In genomic region chr19:3986260-3987041, GRCh38 we compare ENCODE assay signal across 1 cellular context.
TF ChIP-seq lines count a peak whose summit lies in the region.

No MANE protein-coding gene starts in this region.

TF ChIP-seq in HEK293, 187 proteins besides CTCF, POLR2A, EP300 and RAD21 (continued from another document and continues in another):
- no peak for TF ChIP-seq YY1 (tag by site-specific recombination; IDR thresholded peaks at IDR 0.05)
- TF ChIP-seq ZNF776 (tag by site-specific recombination; IDR thresholded peaks at IDR 0.05; ENCODE audit: borderline replicate concordance) = no peak
- TF ChIP-seq ZNF645 (tag by site-specific recombination; IDR thresholded peaks at IDR 0.05) = no peak
- TF ChIP-seq ZSCAN23 (tag by site-specific recombination; IDR thresholded peaks at IDR 0.05) = peak; percentile 81; the same call in 1 of the 2 replicates
- TF ChIP-seq ZNF221 (tag by site-specific recombination; IDR thresholded peaks at IDR 0.05; ENCODE audit: borderline replicate concordance) = no peak
- TF ChIP-seq ZNF394 (tag by site-specific recombination; IDR thresholded peaks at IDR 0.05; ENCODE audit: borderline replicate concordance) = no peak
- TF ChIP-seq, protein P1, sequence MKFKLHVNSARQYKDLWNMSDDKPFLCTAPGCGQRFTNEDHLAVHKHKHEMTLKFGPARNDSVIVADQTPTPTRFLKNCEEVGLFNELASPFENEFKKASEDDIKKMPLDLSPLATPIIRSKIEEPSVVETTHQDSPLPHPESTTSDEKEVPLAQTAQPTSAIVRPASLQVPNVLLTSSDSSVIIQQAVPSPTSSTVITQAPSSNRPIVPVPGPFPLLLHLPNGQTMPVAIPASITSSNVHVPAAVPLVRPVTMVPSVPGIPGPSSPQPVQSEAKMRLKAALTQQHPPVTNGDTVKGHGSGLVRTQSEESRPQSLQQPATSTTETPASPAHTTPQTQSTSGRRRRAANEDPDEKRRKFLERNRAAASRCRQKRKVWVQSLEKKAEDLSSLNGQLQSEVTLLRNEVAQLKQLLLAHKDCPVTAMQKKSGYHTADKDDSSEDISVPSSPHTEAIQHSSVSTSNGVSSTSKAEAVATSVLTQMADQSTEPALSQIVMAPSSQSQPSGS (tag by site-specific recombination; IDR thresholded peaks at IDR 0.05; ENCODE audit: low read depth) = no peak
- TF ChIP-seq ZSCAN16 (tag by site-specific recombination; IDR thresholded peaks at IDR 0.05) = no peak
- no peak for TF ChIP-seq ZBTB26 (tag by site-specific recombination; optimal IDR thresholded peaks at IDR 0.05)
- TF ChIP-seq, protein P2, sequence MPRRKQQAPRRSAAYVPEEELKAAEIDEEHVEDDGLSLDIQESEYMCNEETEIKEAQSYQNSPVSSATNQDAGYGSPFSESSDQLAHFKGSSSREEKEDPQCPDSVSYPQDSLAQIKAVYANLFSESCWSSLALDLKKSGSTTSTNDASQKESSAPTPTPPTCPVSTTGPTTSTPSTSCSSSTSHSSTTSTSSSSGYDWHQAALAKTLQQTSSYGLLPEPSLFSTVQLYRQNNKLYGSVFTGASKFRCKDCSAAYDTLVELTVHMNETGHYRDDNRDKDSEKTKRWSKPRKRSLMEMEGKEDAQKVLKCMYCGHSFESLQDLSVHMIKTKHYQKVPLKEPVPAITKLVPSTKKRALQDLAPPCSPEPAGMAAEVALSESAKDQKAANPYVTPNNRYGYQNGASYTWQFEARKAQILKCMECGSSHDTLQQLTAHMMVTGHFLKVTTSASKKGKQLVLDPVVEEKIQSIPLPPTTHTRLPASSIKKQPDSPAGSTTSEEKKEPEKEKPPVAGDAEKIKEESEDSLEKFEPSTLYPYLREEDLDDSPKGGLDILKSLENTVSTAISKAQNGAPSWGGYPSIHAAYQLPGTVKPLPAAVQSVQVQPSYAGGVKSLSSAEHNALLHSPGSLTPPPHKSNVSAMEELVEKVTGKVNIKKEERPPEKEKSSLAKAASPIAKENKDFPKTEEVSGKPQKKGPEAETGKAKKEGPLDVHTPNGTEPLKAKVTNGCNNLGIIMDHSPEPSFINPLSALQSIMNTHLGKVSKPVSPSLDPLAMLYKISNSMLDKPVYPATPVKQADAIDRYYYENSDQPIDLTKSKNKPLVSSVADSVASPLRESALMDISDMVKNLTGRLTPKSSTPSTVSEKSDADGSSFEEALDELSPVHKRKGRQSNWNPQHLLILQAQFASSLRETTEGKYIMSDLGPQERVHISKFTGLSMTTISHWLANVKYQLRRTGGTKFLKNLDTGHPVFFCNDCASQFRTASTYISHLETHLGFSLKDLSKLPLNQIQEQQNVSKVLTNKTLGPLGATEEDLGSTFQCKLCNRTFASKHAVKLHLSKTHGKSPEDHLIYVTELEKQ (tag by site-specific recombination; IDR thresholded peaks at IDR 0.05; ENCODE audit: borderline replicate concordance) = 0 out of 2 replicates have a peak, but pooled peaks have one; percentile 6
- no peak for TF ChIP-seq ZNF223 (tag by site-specific recombination; IDR thresholded peaks at IDR 0.05)
- TF ChIP-seq ZNF670 (tag by site-specific recombination; IDR thresholded peaks at IDR 0.05; ENCODE audit: low read depth) = no peak
- TF ChIP-seq KLF1 (tag by site-specific recombination; IDR thresholded peaks at IDR 0.05) = no peak
- TF ChIP-seq ZNF473 (tag by site-specific recombination; IDR thresholded peaks at IDR 0.05) = no peak
- TF ChIP-seq, protein P3, sequence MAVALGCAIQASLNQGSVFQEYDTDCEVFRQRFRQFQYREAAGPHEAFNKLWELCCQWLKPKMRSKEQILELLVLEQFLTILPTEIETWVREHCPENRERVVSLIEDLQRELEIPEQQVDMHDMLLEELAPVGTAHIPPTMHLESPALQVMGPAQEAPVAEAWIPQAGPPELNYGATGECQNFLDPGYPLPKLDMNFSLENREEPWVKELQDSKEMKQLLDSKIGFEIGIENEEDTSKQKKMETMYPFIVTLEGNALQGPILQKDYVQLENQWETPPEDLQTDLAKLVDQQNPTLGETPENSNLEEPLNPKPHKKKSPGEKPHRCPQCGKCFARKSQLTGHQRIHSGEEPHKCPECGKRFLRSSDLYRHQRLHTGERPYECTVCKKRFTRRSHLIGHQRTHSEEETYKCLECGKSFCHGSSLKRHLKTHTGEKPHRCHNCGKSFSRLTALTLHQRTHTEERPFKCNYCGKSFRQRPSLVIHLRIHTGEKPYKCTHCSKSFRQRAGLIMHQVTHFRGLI (tag by site-specific recombination; IDR thresholded peaks at IDR 0.05) = peak; percentile 98
- no peak for TF ChIP-seq ZNF140 (tag by site-specific recombination; IDR thresholded peaks at IDR 0.05)
- TF ChIP-seq ZSCAN4 (tag by site-specific recombination; IDR thresholded peaks at IDR 0.05) = no peak
- peak; percentile 63; the same call in 1 of the 2 replicates for TF ChIP-seq FEZF1 (tag by site-specific recombination; IDR thresholded peaks at IDR 0.05)
- no peak for TF ChIP-seq REPIN1 (tag by site-specific recombination; IDR thresholded peaks at IDR 0.05; ENCODE audit: low read depth)
- no peak for TF ChIP-seq TCF7L2 (IDR thresholded peaks at IDR 0.05; ENCODE audit: borderline replicate concordance, low read depth, low read length)
- TF ChIP-seq ZNF555 (tag by site-specific recombination; conservative IDR thresholded peaks at IDR 0.05) = no peak
- no peak for TF ChIP-seq ZNF426 (tag by site-specific recombination; IDR thresholded peaks at IDR 0.05)
- peak; percentile 58; the same call in 1 of the 2 replicates for TF ChIP-seq ZBTB48 (tag by site-specific recombination; IDR thresholded peaks at IDR 0.05)
- no peak for TF ChIP-seq ZNF624 (tag by site-specific recombination; IDR thresholded peaks at IDR 0.05)
- TF ChIP-seq SCRT1 (tag by site-specific recombination; IDR thresholded peaks at IDR 0.05; ENCODE audit: borderline replicate concordance) = no peak
- no peak for TF ChIP-seq OVOL3 (tag by site-specific recombination; IDR thresholded peaks at IDR 0.05)
- TF ChIP-seq, protein P4, sequence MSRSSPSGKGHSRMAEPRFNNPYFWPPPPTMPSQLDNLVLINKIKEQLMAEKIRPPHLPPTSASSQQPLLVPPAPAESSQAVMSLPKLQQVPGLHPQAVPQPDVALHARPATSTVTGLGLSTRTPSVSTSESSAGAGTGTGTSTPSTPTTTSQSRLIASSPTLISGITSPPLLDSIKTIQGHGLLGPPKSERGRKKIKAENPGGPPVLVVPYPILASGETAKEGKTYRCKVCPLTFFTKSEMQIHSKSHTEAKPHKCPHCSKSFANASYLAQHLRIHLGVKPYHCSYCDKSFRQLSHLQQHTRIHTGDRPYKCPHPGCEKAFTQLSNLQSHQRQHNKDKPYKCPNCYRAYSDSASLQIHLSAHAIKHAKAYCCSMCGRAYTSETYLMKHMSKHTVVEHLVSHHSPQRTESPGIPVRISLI (tag by site-specific recombination; IDR thresholded peaks at IDR 0.05) = no peak
- no peak for TF ChIP-seq ZNF10 (tag by site-specific recombination; IDR thresholded peaks at IDR 0.05)
- TF ChIP-seq, protein P5, sequence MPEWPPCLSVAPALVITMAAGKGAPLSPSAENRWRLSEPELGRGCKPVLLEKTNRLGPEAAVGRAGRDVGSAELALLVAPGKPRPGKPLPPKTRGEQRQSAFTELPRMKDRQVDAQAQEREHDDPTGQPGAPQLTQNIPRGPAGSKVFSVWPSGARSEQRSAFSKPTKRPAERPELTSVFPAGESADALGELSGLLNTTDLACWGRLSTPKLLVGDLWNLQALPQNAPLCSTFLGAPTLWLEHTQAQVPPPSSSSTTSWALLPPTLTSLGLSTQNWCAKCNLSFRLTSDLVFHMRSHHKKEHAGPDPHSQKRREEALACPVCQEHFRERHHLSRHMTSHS (tag by site-specific recombination; IDR thresholded peaks at IDR 0.05) = no peak
- no peak for TF ChIP-seq ZBTB8A (tag by site-specific recombination; IDR thresholded peaks at IDR 0.05)
- TF ChIP-seq ZNF404 (tag by site-specific recombination; IDR thresholded peaks at IDR 0.05) = no peak
- TF ChIP-seq ZNF214 (tag by site-specific recombination; IDR thresholded peaks at IDR 0.05; ENCODE audit: borderline replicate concordance) = no peak
- TF ChIP-seq KLF7 (tag by site-specific recombination; IDR thresholded peaks at IDR 0.05; ENCODE audit: borderline replicate concordance) = no peak
- TF ChIP-seq GLIS1 (tag by site-specific recombination; IDR thresholded peaks at IDR 0.05) = no peak; the same call in 1 of the 2 replicates
- TF ChIP-seq ZNF19 (tag by site-specific recombination; IDR thresholded peaks at IDR 0.05; ENCODE audit: low read depth) = no peak
- TF ChIP-seq ZNF335 (tag by site-specific recombination; conservative IDR thresholded peaks at IDR 0.05) = no peak
- TF ChIP-seq ZNF146 (tag by site-specific recombination; IDR thresholded peaks at IDR 0.05) = no peak
- no peak for TF ChIP-seq ZNF121 (tag by site-specific recombination; IDR thresholded peaks at IDR 0.05)
- no peak for TF ChIP-seq ZFP37 (tag by site-specific recombination; IDR thresholded peaks at IDR 0.05)
- peak; percentile 69; the same call in 1 of the 2 replicates for TF ChIP-seq ZSCAN30 (tag by site-specific recombination; IDR thresholded peaks at IDR 0.05)
- peak; percentile 88 for TF ChIP-seq IKZF3 (tag by site-specific recombination; IDR thresholded peaks at IDR 0.05)
- TF ChIP-seq ZNF169 (tag by site-specific recombination; IDR thresholded peaks at IDR 0.05) = no peak
- peak; percentile 47; the same call in 1 of the 2 replicates for TF ChIP-seq ZNF501 (tag by site-specific recombination; IDR thresholded peaks at IDR 0.05)
- TF ChIP-seq ZNF76 (tag by site-specific recombination; IDR thresholded peaks at IDR 0.05; ENCODE audit: borderline replicate concordance, low read depth) = 0 out of 2 replicates have a peak, but pooled peaks have one; percentile 24
- TF ChIP-seq ZNF658 (tag by site-specific recombination; IDR thresholded peaks at IDR 0.05) = no peak
- TF ChIP-seq ZNF175 (tag by site-specific recombination; IDR thresholded peaks at IDR 0.05) = no peak
- no peak for TF ChIP-seq WT1 (tag by site-specific recombination; IDR thresholded peaks at IDR 0.05)
- TF ChIP-seq ZNF660 (tag by site-specific recombination; IDR thresholded peaks at IDR 0.05) = no peak
- no peak for TF ChIP-seq ZNF518A (tag by site-specific recombination; conservative IDR thresholded peaks at IDR 0.05; ENCODE audit: low read depth)
- no peak for TF ChIP-seq ZNF664 (tag by site-specific recombination; IDR thresholded peaks at IDR 0.05)
- TF ChIP-seq ZBTB7A (tag by site-specific recombination; IDR thresholded peaks at IDR 0.05; ENCODE audit: low read depth) = no peak
- peak; percentile 51; the same call in 1 of the 2 replicates for TF ChIP-seq ZBTB17 (tag by site-specific recombination; IDR thresholded peaks at IDR 0.05)
- TF ChIP-seq ZNF621 (tag by site-specific recombination; IDR thresholded peaks at IDR 0.05) = no peak
- TF ChIP-seq MYNN (tag by site-specific recombination; IDR thresholded peaks at IDR 0.05; ENCODE audit: borderline replicate concordance) = no peak
- TF ChIP-seq ZNF747 (tag by site-specific recombination; IDR thresholded peaks at IDR 0.05) = no peak
